In genomic region chr14:104316121-104316722, GRCh38 we compare ENCODE assay signal across 22 cellular contexts.
DNase-seq lines count a peak whose midpoint lies in the region; ATAC-seq and TF ChIP-seq lines count a peak whose summit lies in the region.
"Had no signal": no experiment of that assay in that cellular context is flagged by ENCODE, and none has a peak within 500 bp of the region (broad histone marks: within the 10 kb centered on the region; RNA-seq: fewer than 3 reads in every experiment).

No MANE protein-coding gene starts in this region.

- no peaks in the 10 kb centered on the region for H3K9me2 ChIP-seq in SK-N-SH

- H3K4me3 ChIP-seq in Peyer's patch (peak overlapping the region in 1 of 4 donors; percentile 17), SK-N-SH (ENCODE audit: low read depth in 2 of 2, low read length in 1 of 2) (no peak overlapping the region)
- H3K4me3 ChIP-seq: GM23338, thoracic aorta had no signal

- POLR2A ChIA-PET in SK-N-SH (lab: Yijun Ruan, JAX), result no interaction called here

- H3K4me1 ChIP-seq in Peyer's patch (peaks cover 0 to 6% (median 0%) of the 10 kb centered on the region in 4 donors), SK-N-SH (ENCODE audit: control insufficient read depth in 1 of 2, insufficient read depth in 2 of 2, low read depth in 1 of 2, low read length in 1 of 2) (peaks cover 0 to 18% of the 10 kb centered on the region in 2 experiments; a peak in 1 of 4 replicates)
- H3K4me1 ChIP-seq: parathyroid adenoma had no signal

- H3F3A ChIP-seq in SK-N-SH (replicated peaks; ENCODE audit: insufficient read depth), result no peaks in the 10 kb centered on the region

- H3K9ac ChIP-seq in SK-N-SH, result no peak overlapping the region
- H3K9ac ChIP-seq: parathyroid adenoma had no signal

- no peaks in the 10 kb centered on the region for H3K9me3 Mint-ChIP-seq in activated naive CD4-positive, alpha-beta T cell treated with anti-CD3 and anti-CD28 coated beads, Interleukin-2, amount 50 U/mL, for 24 hours
- no peaks in the 10 kb centered on the region for H3K9me3 Mint-ChIP-seq in type B pancreatic cell
- H3K9me3 Mint-ChIP-seq: activated CD4-positive, alpha-beta T cell treated with anti-CD3 and anti-CD28 coated beads, Interleukin-2, amount 10 ng/mL, durations not matched to agents 24 days and 14 days; central memory CD8-positive, alpha-beta T cell had no signal

- H4K20me1 ChIP-seq in SK-N-SH (ENCODE audit: insufficient read depth), result no peaks in the 10 kb centered on the region

- no peak for TF ChIP-seq RAD21 in SK-N-SH (IDR thresholded peaks at IDR 0.05; ENCODE audit: low read length)

- TF ChIP-seq CTCF in Peyer's patch (IDR thresholded peaks at IDR 0.05) (peak in 1 of 6 experiments; percentile 21), type B pancreatic cell (conservative IDR thresholded peaks at IDR 0.05) (no peak), SK-N-SH (IDR thresholded peaks at IDR 0.05) (no peak)

- H3K79me2 ChIP-seq in SK-N-SH (ENCODE audit: insufficient read depth), result no peaks in the 10 kb centered on the region
- H3K79me2 ChIP-seq: parathyroid adenoma had no signal

- TF ChIP-seq EP300 in SK-N-SH (IDR thresholded peaks at IDR 0.05; ENCODE audit: borderline replicate concordance in 1 of 2, low read depth in 1 of 2, low read length in 1 of 2), result no peak

- H3K27me3 Mint-ChIP-seq in activated naive CD4-positive, alpha-beta T cell treated with anti-CD3 and anti-CD28 coated beads, Interleukin-2, amount 50 U/mL, for 24 hours, result peaks cover 2% of the 10 kb centered on the region
- H3K27me3 Mint-ChIP-seq in type B pancreatic cell, result peaks cover 19% of the 10 kb centered on the region
- H3K27me3 Mint-ChIP-seq: activated CD4-positive, alpha-beta T cell treated with anti-CD3 and anti-CD28 coated beads, Interleukin-2, amount 10 ng/mL, durations not matched to agents 24 days and 14 days; central memory CD8-positive, alpha-beta T cell had no signal

- no peaks in the 10 kb centered on the region for H3K36me3 ChIP-seq in Peyer's patch
- no peaks in the 10 kb centered on the region for H3K36me3 ChIP-seq in SK-N-SH (replicated peaks in 1 of 2; ENCODE audit: control insufficient read depth in 1 of 2, insufficient read depth in 2 of 2, low read length in 1 of 2)
- H3K36me3 ChIP-seq: thoracic aorta had no signal

- H3K4me3 Mint-ChIP-seq in activated naive CD4-positive, alpha-beta T cell treated with anti-CD3 and anti-CD28 coated beads, Interleukin-2, amount 50 U/mL, for 24 hours, result no peak overlapping the region
- H3K4me3 Mint-ChIP-seq in type B pancreatic cell, result no peak overlapping the region
- H3K4me3 Mint-ChIP-seq: activated CD4-positive, alpha-beta T cell treated with anti-CD3 and anti-CD28 coated beads, Interleukin-2, amount 10 ng/mL, durations not matched to agents 24 days and 14 days; CD4-positive, alpha-beta memory T cell; central memory CD8-positive, alpha-beta T cell; GM23338; natural killer cell; stimulated activated naive B cell treated with anti-CD40 and anti-IgM and Interleukin-4, amounts not matched to agents 10 μg/mL and 1 μg/mL and 100 μg/mL, for 72 hours had no signal

- H3K4me2 ChIP-seq in SK-N-SH, result no peak overlapping the region
- H3K4me2 ChIP-seq: GM23338 had no signal

- H3K36me3 Mint-ChIP-seq in activated naive CD4-positive, alpha-beta T cell treated with anti-CD3 and anti-CD28 coated beads, Interleukin-2, amount 50 U/mL, for 24 hours, result peaks cover 1% of the 10 kb centered on the region
- no peaks in the 10 kb centered on the region for H3K36me3 Mint-ChIP-seq in type B pancreatic cell
- H3K36me3 Mint-ChIP-seq: CD4-positive, alpha-beta memory T cell; natural killer cell; stimulated activated naive B cell treated with anti-CD40 and anti-IgM and Interleukin-4, amounts not matched to agents 10 μg/mL and 1 μg/mL and 100 μg/mL, for 72 hours had no signal

- H3K4me1 Mint-ChIP-seq in activated naive CD4-positive, alpha-beta T cell treated with anti-CD3 and anti-CD28 coated beads, Interleukin-2, amount 50 U/mL, for 24 hours, result no peaks in the 10 kb centered on the region
- peaks cover 4% of the 10 kb centered on the region for H3K4me1 Mint-ChIP-seq in type B pancreatic cell (ENCODE audit: unreplicated experiment)
- H3K4me1 Mint-ChIP-seq: activated CD4-positive, alpha-beta T cell treated with anti-CD3 and anti-CD28 coated beads, Interleukin-2, amount 10 ng/mL, durations not matched to agents 24 days and 14 days; central memory CD8-positive, alpha-beta T cell; GM23338; natural killer cell; stimulated activated naive B cell treated with anti-CD40 and anti-IgM and Interleukin-4, amounts not matched to agents 10 μg/mL and 1 μg/mL and 100 μg/mL, for 72 hours had no signal

- H2AFZ ChIP-seq in SK-N-SH (ENCODE audit: low read depth), result no peak overlapping the region
- H2AFZ ChIP-seq: GM23338, parathyroid adenoma had no signal

- DNase-seq in activated naive CD4-positive, alpha-beta T cell (lab: John Stamatoyannopoulos, UW), result no peak
- DNase-seq in Peyer's patch (peak in 2 of 3 donors; percentile 59 to 81), left lobe of liver (ENCODE audit: low spot score) (peak; percentile 37), type B pancreatic cell (ENCODE audit: extremely low spot score, unreplicated experiment) (peak; percentile 64), SK-N-SH (no peak)
- DNase-seq: activated CD4-positive, alpha-beta T cell treated with anti-CD3 and anti-CD28 coated beads, Interleukin-2, amount 10 ng/mL, durations not matched to agents 24 days and 14 days; activated gamma-delta T cell treated with Interleukin-2 at 50 U/mL for 16 hours; CD4-positive, alpha-beta memory T cell; DMS153; kidney glomerular epithelial cell; natural killer cell; NCI-H2081; NCI-H524; stimulated activated CD4-positive, alpha-beta T cell treated with anti-CD3 and anti-CD28 coated beads, Interleukin-2, amount 100 ng/mL, for 24 hours; stimulated activated naive B cell treated with anti-CD40 and anti-IgM and Interleukin-4, amounts not matched to agents 10 μg/mL and 1 μg/mL and 100 μg/mL, for 72 hours had no signal

- H3K27ac ChIP-seq in Peyer's patch, result peak overlapping the region in 2 of 4 donors; percentile 42 to 43
- no peak overlapping the region for H3K27ac ChIP-seq in SK-N-SH (ENCODE audit: low read depth in 2 of 2, low read length in 1 of 2)
- H3K27ac ChIP-seq: parathyroid adenoma, thoracic aorta had no signal

- H3K27ac Mint-ChIP-seq in activated naive CD4-positive, alpha-beta T cell treated with anti-CD3 and anti-CD28 coated beads, Interleukin-2, amount 50 U/mL, for 24 hours, result peak overlapping the region; percentile 46
- H3K27ac Mint-ChIP-seq in type B pancreatic cell, result no peak overlapping the region
- H3K27ac Mint-ChIP-seq: activated CD4-positive, alpha-beta T cell treated with anti-CD3 and anti-CD28 coated beads, Interleukin-2, amount 10 ng/mL, durations not matched to agents 24 days and 14 days; CD4-positive, alpha-beta memory T cell; GM23338; natural killer cell; stimulated activated naive B cell treated with anti-CD40 and anti-IgM and Interleukin-4, amounts not matched to agents 10 μg/mL and 1 μg/mL and 100 μg/mL, for 72 hours had no signal

- CTCF ChIA-PET in SK-N-SH (lab: Yijun Ruan, JAX), result interaction anchor here (1.2 kb wide), 1 partner anchor 21 kb away, joined by 3 read pairs; no protein-coding TSS in a partner anchor

- TF ChIP-seq POLR2A in Peyer's patch (IDR thresholded peaks at IDR 0.05), result no peak

- H3K27me3 ChIP-seq in Peyer's patch (no peaks in the 10 kb centered on the region), SK-N-SH (ENCODE audit: insufficient read depth) (no peaks in the 10 kb centered on the region)

- ATAC-seq in left lobe of liver (no peak), HG03354 (IDR thresholded peaks at IDR 0.05; ENCODE audit: poor library complexity, severe bottlenecking, unreplicated experiment) (no peak)
- ATAC-seq: esophagus mucosa; GM23338; natural killer cell; stimulated activated naive B cell treated with anti-CD40 and anti-IgM and Interleukin-4, amounts not matched to agents 10 μg/mL and 1 μg/mL and 100 μg/mL, for 72 hours had no signal

- H3K9me3 ChIP-seq in Peyer's patch (no peaks in the 10 kb centered on the region), SK-N-SH (no peaks in the 10 kb centered on the region)
- H3K9me3 ChIP-seq: thoracic aorta had no signal

- 80% methylated on average over 11 of the region's 20 CpGs for WGBS in SK-N-SH (ENCODE audit: low lambda C conversion rate)

TF ChIP-seq in SK-N-SH, 30 proteins besides CTCF, POLR2A, EP300 and RAD21:
- no peak for TF ChIP-seq POLR2AphosphoS5 (IDR thresholded peaks at IDR 0.05; ENCODE audit: low read depth, low read length)
- no peak for TF ChIP-seq CHD2 (IDR thresholded peaks at IDR 0.05; ENCODE audit: low read length, partially characterized antibody)
- no peak for TF ChIP-seq FOXJ3 (CRISPR knock-in tag; IDR thresholded peaks at IDR 0.05)

Comparison
In these comparisons a context has a peak if more than half of its experiments do, and no peak if none do; other contexts are left out.
1. DNase-seq: peak in Peyer's patch (2 of 3), left lobe of liver (single experiment) and type B pancreatic cell (single experiment); none in activated naive CD4-positive, alpha-beta T cell (0 of 4) and SK-N-SH (single experiment).